19 cellular contexts compared by ENCODE assay signal in the genomic region with DNA sequence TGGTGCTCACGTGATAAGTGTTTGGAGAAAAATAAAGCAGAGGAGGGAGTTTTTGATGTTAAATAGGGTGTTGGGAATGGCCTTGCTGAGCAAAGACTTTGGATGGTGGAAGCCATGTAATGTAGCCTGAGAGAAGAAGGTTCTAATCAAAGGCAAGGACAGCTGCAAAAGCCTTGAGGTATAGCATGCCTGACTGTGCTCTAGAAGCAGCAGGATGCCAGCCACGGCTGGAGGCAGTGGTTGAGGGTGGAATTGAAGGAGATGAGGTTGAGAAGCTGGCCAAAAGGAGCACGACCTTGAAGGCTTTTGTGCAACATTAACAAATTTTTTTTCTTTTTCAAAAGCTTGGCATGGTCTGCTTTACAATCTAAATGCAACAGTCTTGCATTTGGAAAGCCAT. TPM values are rescaled to one million over a fixed set of nuclear protein-coding genes. Genes with fewer than 3 reads are reported as not detected.
"Had no signal": no experiment of that assay in that cellular context is flagged by ENCODE, and none has a peak within 500 bp of the region (broad histone marks: within the 10 kb centered on the region; RNA-seq: fewer than 3 reads in every experiment).

No MANE protein-coding gene starts in this region.

- H3K4me3 ChIP-seq: right atrium auricular region, suprapubic skin had no signal

- H3K27me3 ChIP-seq: right atrium auricular region, suprapubic skin had no signal

- H3K9me3 ChIP-seq: right atrium auricular region, suprapubic skin had no signal

- H3K36me3 ChIP-seq: right atrium auricular region, suprapubic skin had no signal

- ATAC-seq: left cardiac atrium, T-helper 17 cell had no signal

- H3K27ac ChIP-seq: right atrium auricular region, suprapubic skin had no signal

- DNase-seq: activated CD4-positive, alpha-beta memory T cell treated with anti-CD3 and anti-CD28 coated beads, Interleukin-2, amount 10 ng/mL, durations not matched to agents 7 days and 5 days; activated CD4-positive, alpha-beta T cell treated with anti-CD3 and anti-CD28 coated beads for 1 hour; activated CD4-positive, alpha-beta T cell treated with anti-CD3 and anti-CD28 coated beads, Interleukin-2, amount 10 ng/mL, durations not matched to agents 7 days and 5 days; activated naive CD8-positive, alpha-beta T cell treated with anti-CD3 and anti-CD28 coated beads, Interleukin-2, amount 50 U/mL, for 24 hours; activated T-cell treated with anti-CD3 and anti-CD28 coated beads, Interleukin-2, amount 50 U/mL, for 48 hours; amygdala; caudate nucleus; foreskin melanocyte; left cardiac atrium; mammary epithelial cell; naive B cell; stimulated activated CD4-positive, alpha-beta T cell treated with anti-CD3 and anti-CD28 coated beads, Interleukin-15, amount 100 ng/mL, for 24 hours; stimulated activated CD4-positive, alpha-beta T cell treated with anti-CD3 and anti-CD28 coated beads, Interleukin-2, amount 100 ng/mL, for 24 hours; stimulated activated naive CD4-positive, alpha-beta T cell; T-helper 17 cell; T1000; trophoblast cell had no signal

- H3K4me1 ChIP-seq: right atrium auricular region had no signal

RNA-seq across cellular contexts. Expression of gene CSRP2, which starts 42.3 kb away (rescaled TPM):
- total RNA-seq: T-helper 17 cell had no signal
